27 cellular contexts compared by ENCODE assay signal in the genomic region with DNA sequence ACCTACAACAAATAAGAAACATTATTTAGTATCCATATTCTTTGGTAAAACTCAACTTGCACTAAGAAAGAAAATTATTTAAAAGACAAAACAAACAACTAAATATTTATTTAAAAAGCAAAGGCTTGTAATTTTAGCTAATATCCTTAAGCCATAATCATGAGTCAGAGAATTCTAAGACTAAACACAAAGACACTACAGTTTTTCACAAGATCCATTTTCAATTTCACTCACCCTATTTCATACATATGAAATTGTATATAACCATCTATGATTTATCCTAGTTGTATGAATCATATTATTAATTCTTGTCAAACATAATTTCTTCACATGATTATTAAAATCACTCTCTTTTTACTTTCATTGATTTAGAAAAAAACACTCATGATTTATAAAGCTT.
"Had no signal": no experiment of that assay in that cellular context is flagged by ENCODE, and none has a peak within 500 bp of the region (broad histone marks: within the 10 kb centered on the region; RNA-seq: fewer than 3 reads in every experiment).

No MANE protein-coding gene starts in this region.

- H3K9ac ChIP-seq: KMS-11 had no signal

- H3K4me2 ChIP-seq: KMS-11 had no signal

- ATAC-seq: activated CD8-positive, alpha-beta T cell treated with anti-CD3 and anti-CD28 coated beads for 36 hours; activated T-cell treated with anti-CD3 and anti-CD28 coated beads, Interleukin-2, amount 50 U/mL, for 4 hours had no signal

- DNase-seq: activated CD4-positive, alpha-beta T cell treated with anti-CD3 and anti-CD28 coated beads, Interleukin-2, amount 10 ng/mL, durations not matched to agents 24 days and 14 days; activated CD4-positive, alpha-beta T cell treated with anti-CD3 and anti-CD28 coated beads, Interleukin-2, amount 50 U/mL, for 4 hours; activated CD8-positive, alpha-beta T cell treated with anti-CD3 and anti-CD28 coated beads for 36 hours; activated effector memory CD4-positive, alpha-beta T cell treated with Interleukin-2 at 50 U/mL for 16 hours; activated naive CD4-positive, alpha-beta T cell; activated naive CD4-positive, alpha-beta T cell treated with anti-CD3 and anti-CD28 coated beads, Interleukin-2, amount 50 U/mL, for 16 hours; activated naive CD8-positive, alpha-beta T cell treated with anti-CD3 and anti-CD28 coated beads for 36 hours; activated T-cell treated with anti-CD3 and anti-CD28 coated beads, Interleukin-2, amount 50 U/mL, for 4 hours; amniotic stem cell; aorta; brain microvascular endothelial cell; MM.1S; MV-4-11; NCI-H1092; NCI-H1436 treated with DMSO at 0.1 percent for 48 hours; NCI-H1694 treated with DMSO at 0.1 percent for 48 hours; NCI-H2029; NCI-H345; NCI-H524 treated with DMSO at 0.1 percent for 48 hours; NCI-H748 treated with DMSO at 0.1 percent for 48 hours; NK-92 treated with Interleukin-12 subunit alpha and Interleukin-12 subunit beta, amount 100 ng/mL, for 24 hours; SHP77; SJCRH30 had no signal

- H3K9me3 ChIP-seq: SJCRH30 had no signal

- H3K27me3 ChIP-seq: brain microvascular endothelial cell, SJCRH30 had no signal

- H3K36me3 ChIP-seq: brain microvascular endothelial cell, SJCRH30 had no signal

- H3K27ac Mint-ChIP-seq: activated CD4-positive, alpha-beta T cell treated with anti-CD3 and anti-CD28 coated beads, Interleukin-2, amount 10 ng/mL, durations not matched to agents 24 days and 14 days; activated CD8-positive, alpha-beta T cell treated with anti-CD3 and anti-CD28 coated beads for 36 hours; activated naive CD8-positive, alpha-beta T cell treated with anti-CD3 and anti-CD28 coated beads for 36 hours; T-helper 2 cell treated with Interferon-gamma antibody and Interleukin-4, amounts not matched to agents 5 μg/mL and 100 μg/mL, for 36 hours had no signal

- H3K27me3 Mint-ChIP-seq: activated CD4-positive, alpha-beta T cell treated with anti-CD3 and anti-CD28 coated beads, Interleukin-2, amount 10 ng/mL, durations not matched to agents 24 days and 14 days; activated CD8-positive, alpha-beta T cell treated with anti-CD3 and anti-CD28 coated beads for 36 hours; activated naive CD8-positive, alpha-beta T cell treated with anti-CD3 and anti-CD28 coated beads for 36 hours had no signal

- H3K4me1 Mint-ChIP-seq: activated CD4-positive, alpha-beta T cell treated with anti-CD3 and anti-CD28 coated beads, Interleukin-2, amount 10 ng/mL, durations not matched to agents 24 days and 14 days had no signal

- H3K27ac ChIP-seq: brain microvascular endothelial cell, KMS-11, SJCRH30, SK-N-MC had no signal

- H3K4me3 ChIP-seq: SJCRH30, SK-N-MC had no signal

- FAIRE-seq: TTC549 had no signal

- H3K9me3 Mint-ChIP-seq: activated CD4-positive, alpha-beta T cell treated with anti-CD3 and anti-CD28 coated beads, Interleukin-2, amount 10 ng/mL, durations not matched to agents 24 days and 14 days; activated CD8-positive, alpha-beta T cell treated with anti-CD3 and anti-CD28 coated beads for 36 hours; activated naive CD8-positive, alpha-beta T cell treated with anti-CD3 and anti-CD28 coated beads for 36 hours; activated T-cell treated with anti-CD3 and anti-CD28 coated beads, Interleukin-2, amount 50 U/mL, for 4 hours; T-helper 2 cell treated with Interferon-gamma antibody and Interleukin-4, amounts not matched to agents 5 μg/mL and 100 μg/mL, for 36 hours had no signal

- H3K4me3 Mint-ChIP-seq: activated CD4-positive, alpha-beta T cell treated with anti-CD3 and anti-CD28 coated beads, Interleukin-2, amount 10 ng/mL, durations not matched to agents 24 days and 14 days; activated CD8-positive, alpha-beta T cell treated with anti-CD3 and anti-CD28 coated beads for 36 hours; activated naive CD8-positive, alpha-beta T cell treated with anti-CD3 and anti-CD28 coated beads for 36 hours; activated T-cell treated with anti-CD3 and anti-CD28 coated beads, Interleukin-2, amount 50 U/mL, for 4 hours; T-helper 2 cell treated with Interferon-gamma antibody and Interleukin-4, amounts not matched to agents 5 μg/mL and 100 μg/mL, for 36 hours had no signal
